In genomic region chr9:35584681-35585080, GRCh38 we compare ENCODE assay signal across 1 cellular context. TPM values are rescaled to one million over a fixed set of nuclear protein-coding genes. Genes with fewer than 3 reads are reported as not detected.
"Had no signal": no experiment of that assay in that cellular context is flagged by ENCODE, and none has a peak within 500 bp of the region (broad histone marks: within the 10 kb centered on the region; RNA-seq: fewer than 3 reads in every experiment).

No MANE protein-coding gene starts in this region.

RNA-seq across cellular contexts. Expression of gene CD72, which starts 33.5 kb away (rescaled TPM):
- total RNA-seq: NCI-H460 had no signal
